ENCODE assay signal across 8 cellular contexts in genomic region chr7:22488643-22489462, GRCh38. TPM values are rescaled to one million over a fixed set of nuclear protein-coding genes. Genes with fewer than 3 reads are reported as not detected.
A peak's percentile ranks its signal among the peaks of the same experiment; 100 is the strongest.
DNase-seq lines count a peak whose midpoint lies in the region; ATAC-seq and TF ChIP-seq lines count a peak whose summit lies in the region.

No MANE protein-coding gene starts in this region.

- no peaks in the 10 kb centered on the region for H3K4me1 Mint-ChIP-seq in activated CD4-positive, alpha-beta T cell treated with anti-CD3 and anti-CD28 coated beads, Interleukin-2, amount 10 ng/mL, durations not matched to agents 7 days and 5 days

- no peaks in the 10 kb centered on the region for H3K9me3 Mint-ChIP-seq in activated CD4-positive, alpha-beta T cell treated with anti-CD3 and anti-CD28 coated beads, Interleukin-2, amount 10 ng/mL, durations not matched to agents 7 days and 5 days

- H3K4me3 Mint-ChIP-seq in activated CD4-positive, alpha-beta T cell treated with anti-CD3 and anti-CD28 coated beads, Interleukin-2, amount 10 ng/mL, durations not matched to agents 7 days and 5 days, result no peak overlapping the region

- no peaks in the 10 kb centered on the region for H3K36me3 Mint-ChIP-seq in activated CD4-positive, alpha-beta T cell treated with anti-CD3 and anti-CD28 coated beads, Interleukin-2, amount 10 ng/mL, durations not matched to agents 7 days and 5 days (ENCODE audit: low read depth)

- peaks cover 5% of the 10 kb centered on the region for H3K27me3 Mint-ChIP-seq in activated CD4-positive, alpha-beta T cell treated with anti-CD3 and anti-CD28 coated beads, Interleukin-2, amount 10 ng/mL, durations not matched to agents 7 days and 5 days

- POLR2A ChIA-PET in activated CD4-positive, alpha-beta T cell treated with anti-CD3 and anti-CD28 coated beads, Interleukin-2, amount 10 ng/mL, durations not matched to agents 7 days and 5 days (lab: Charles Lee), result no interaction called here

- H3K27ac Mint-ChIP-seq in activated CD4-positive, alpha-beta T cell treated with anti-CD3 and anti-CD28 coated beads, Interleukin-2, amount 10 ng/mL, durations not matched to agents 7 days and 5 days, result no peak overlapping the region

- DNase-seq in GM04503 (ENCODE audit: low read depth) (peak; percentile 20), NCI-H2227 treated with DMSO at 0.1 percent for 48 hours (lab: John Stamatoyannopoulos, UW) (peak; percentile 62), dermis microvascular lymphatic vessel endothelial cell (ENCODE audit: low read depth in 2 of 2) (peak; percentile 45 to 79), lung microvascular endothelial cell (ENCODE audit: low read depth in 2 of 2) (peak; percentile 84)
- DNase-seq in activated CD4-positive, alpha-beta T cell treated with anti-CD3 and anti-CD28 coated beads, Interleukin-2, amount 10 ng/mL, durations not matched to agents 7 days and 5 days, result peak; percentile 76
- peak; percentile 8 to 20 for DNase-seq in stimulated activated CD8-positive, alpha-beta memory T cell treated with anti-CD3 and anti-CD28 coated beads, Interleukin-2, amount 100 ng/mL, for 1 hour (ENCODE audit: low read depth in 2 of 2)

- no peak for TF ChIP-seq POLR2A in GM18505 (IDR thresholded peaks at IDR 0.05; ENCODE audit: borderline replicate concordance, extremely low read depth, insufficient read depth, insufficient read length)

- ATAC-seq in HG03066 (IDR thresholded peaks at IDR 0.05; ENCODE audit: low read depth, unreplicated experiment) (peak; percentile 54), GM18505 (IDR thresholded peaks at IDR 0.05; ENCODE audit: unreplicated experiment) (no peak)

- CTCF ChIA-PET in activated CD4-positive, alpha-beta T cell treated with anti-CD3 and anti-CD28 coated beads, Interleukin-2, amount 10 ng/mL, durations not matched to agents 7 days and 5 days (lab: Charles Lee), result interaction anchor here (0.9 kb wide), 1 partner anchor 373 kb away, joined by 3 read pairs; no protein-coding TSS in a partner anchor

RNA-seq across cellular contexts. Expression of gene STEAP1B, which starts 11.1 kb away (rescaled TPM):
- under 1 TPM; 0.17 to 0.19 TPM for total RNA-seq in activated CD4-positive, alpha-beta T cell treated with anti-CD3 and anti-CD28 coated beads, Interleukin-2, amount 10 ng/mL, durations not matched to agents 7 days and 5 days
- total RNA-seq in dermis microvascular lymphatic vessel endothelial cell (2.9 and 10.9 TPM in 2 replicates), lung microvascular endothelial cell (2.2 and 8.1 TPM in 2 replicates)

Comparison
In these comparisons a context has a peak if more than half of its experiments do, and no peak if none do; other contexts are left out.
1. DNase-seq: peak in every context shown above with its lines; median percentile 84 in lung microvascular endothelial cell; 76 in activated CD4-positive, alpha-beta T cell treated with anti-CD3 and anti-CD28 coated beads, Interleukin-2, amount 10 ng/mL, durations not matched to agents 7 days and 5 days; 62 in NCI-H2227 treated with DMSO at 0.1 percent for 48 hours; 62 in dermis microvascular lymphatic vessel endothelial cell; 20 in GM04503; 14 in stimulated activated CD8-positive, alpha-beta memory T cell treated with anti-CD3 and anti-CD28 coated beads, Interleukin-2, amount 100 ng/mL, for 1 hour.